Comparison of ENCODE assay signal across 23 cellular contexts in the genomic region with DNA sequence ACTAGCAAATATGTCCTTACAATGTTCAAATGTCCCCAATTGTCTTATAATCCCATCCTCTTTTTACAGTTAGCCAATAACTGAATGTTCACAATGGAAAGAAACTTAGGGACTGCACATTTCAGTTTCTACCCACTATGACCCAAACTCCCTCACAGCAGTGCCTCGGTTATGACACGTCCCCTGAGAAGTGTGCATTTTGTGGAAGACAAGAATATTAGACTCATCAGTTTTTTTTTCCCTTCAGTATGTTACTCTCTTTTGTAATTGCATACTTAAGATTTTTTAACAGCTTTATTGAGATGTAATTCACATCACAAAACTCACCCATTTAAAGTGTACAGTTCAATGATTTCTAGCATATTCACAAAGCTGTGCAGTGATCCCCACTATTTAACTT.
DNase-seq lines count a peak whose midpoint lies in the region; ATAC-seq, FAIRE-seq and TF ChIP-seq lines count a peak whose summit lies in the region.
"Had no signal": no experiment of that assay in that cellular context is flagged by ENCODE, and none has a peak within 500 bp of the region (broad histone marks: within the 10 kb centered on the region; RNA-seq: fewer than 3 reads in every experiment).

No MANE protein-coding gene starts in this region.

- ATAC-seq in RWPE2 (ENCODE audit: low read depth) (no peak), HG03175 (IDR thresholded peaks at IDR 0.05; ENCODE audit: unreplicated experiment) (no peak)
- ATAC-seq: GM12878; natural killer cell treated with Interleukin-12 subunit alpha and Interleukin-12 subunit beta and Interleukin-15 and Interleukin-18, amount 100 ng/mL, for 72 hours had no signal

- in situ Hi-C loops in G401 (cut with HindIII; ENCODE audit: low sequenced_read_pairs), result no loop called here

- H3K27ac ChIP-seq in RWPE2 (ENCODE audit: poor library complexity, severe bottlenecking) (peak overlapping the region; percentile 36), endothelial cell of umbilical vein (ENCODE audit: insufficient read depth, low read depth, low read length) (no peak overlapping the region)
- H3K27ac ChIP-seq: right atrium auricular region had no signal

- H3K27me3 ChIP-seq in RWPE2 (ENCODE audit: insufficient read depth, poor library complexity, severe bottlenecking), result no peaks in the 10 kb centered on the region
- H3K27me3 ChIP-seq in endothelial cell of umbilical vein (ENCODE audit: control insufficient read depth in 2 of 2, insufficient read depth in 2 of 2, low read length in 2 of 2), result no peaks in the 10 kb centered on the region
- H3K27me3 ChIP-seq: cardiac muscle cell, right atrium auricular region had no signal

- POLR2A ChIA-PET in endothelial cell of umbilical vein (lab: Charles Lee), result no interaction called here

- peaks cover 72% of the 10 kb centered on the region for H3K4me1 Mint-ChIP-seq in osteocyte (ENCODE audit: unreplicated experiment)

- no peaks in the 10 kb centered on the region for H3K9me3 ChIP-seq in RWPE2 (ENCODE audit: severe bottlenecking)
- no peaks in the 10 kb centered on the region for H3K9me3 ChIP-seq in endothelial cell of umbilical vein (replicated peaks; ENCODE audit: control insufficient read depth, insufficient read depth, low read length)
- H3K9me3 ChIP-seq: right atrium auricular region had no signal

- peaks cover 16% of the 10 kb centered on the region for H3K36me3 Mint-ChIP-seq in osteocyte (ENCODE audit: unreplicated experiment)
- H3K36me3 Mint-ChIP-seq: activated naive CD8-positive, alpha-beta T cell; natural killer cell treated with Interleukin-12 subunit alpha and Interleukin-12 subunit beta and Interleukin-15 and Interleukin-18, amount 100 ng/mL, for 72 hours had no signal

- DNase-seq in EH (ENCODE audit: low read depth), result peak; percentile 64
- no peak for DNase-seq in RWPE2 (ENCODE audit: low spot score)
- no peak for DNase-seq in endothelial cell of umbilical vein (ENCODE audit: low read depth, low spot score)
- DNase-seq in osteocyte (ENCODE audit: extremely low spot score, unreplicated experiment), result no peak
- no peak for DNase-seq in NCI-H2107 treated with DMSO at 0.1 percent for 48 hours (lab: John Stamatoyannopoulos, UW; ENCODE audit: unreplicated experiment)
- DNase-seq in activated CD4-positive, alpha-beta T cell treated with anti-CD3 and anti-CD28 coated beads, Interleukin-2, amount 50 U/mL, for 48 hours, result no peak
- DNase-seq in G401 (ENCODE audit: low spot score), result no peak
- DNase-seq: activated CD4-positive, alpha-beta T cell treated with anti-CD3 and anti-CD28 coated beads, Interleukin-2, amount 50 U/mL, for 4 hours; activated T-cell treated with anti-CD3 and anti-CD28 coated beads, Interleukin-2, amount 50 U/mL, for 24 hours; effector memory CD4-positive, alpha-beta T cell; foreskin melanocyte; NCI-H2029; NCI-H524 treated with DMSO at 0.1 percent for 48 hours; stimulated activated CD4-positive, alpha-beta T cell treated with anti-CD3 and anti-CD28 coated beads, Interleukin-1b, Interleukin-23, amount 100 ng/mL, for 48 hours had no signal

- no peaks in the 10 kb centered on the region for H4K20me1 ChIP-seq in endothelial cell of umbilical vein (replicated peaks; ENCODE audit: control insufficient read depth, extremely low read depth, insufficient read depth, low read length)

- TF ChIP-seq CTCF in RWPE2 (IDR thresholded peaks at IDR 0.05; ENCODE audit: poor library complexity, severe bottlenecking), result no peak
- no peak for TF ChIP-seq CTCF in endothelial cell of umbilical vein (IDR thresholded peaks at IDR 0.05; ENCODE audit: extremely low read depth in 1 of 2, insufficient read depth in 1 of 2, low read depth in 1 of 2, low read length in 2 of 2)
- TF ChIP-seq CTCF in osteocyte (IDR thresholded peaks at IDR 0.05), result no peak

- H3K9me3 Mint-ChIP-seq in osteocyte (ENCODE audit: unreplicated experiment), result no peaks in the 10 kb centered on the region
- H3K9me3 Mint-ChIP-seq: activated T-cell treated with anti-CD3 and anti-CD28 coated beads, Interleukin-2, amount 50 U/mL, for 24 hours had no signal

- H3K27me3 Mint-ChIP-seq in osteocyte (ENCODE audit: unreplicated experiment), result no peaks in the 10 kb centered on the region

- H3K36me3 ChIP-seq in RWPE2 (ENCODE audit: low read depth) (peaks cover 33% of the 10 kb centered on the region), endothelial cell of umbilical vein (ENCODE audit: control insufficient read depth in 2 of 2, extremely low read depth in 1 of 2, insufficient read depth in 2 of 2, low read length in 2 of 2) (peaks cover 0 to 3% of the 10 kb centered on the region in 2 experiments)
- H3K36me3 ChIP-seq: cardiac muscle cell, right atrium auricular region had no signal

- peaks cover 70% of the 10 kb centered on the region for H3K4me1 ChIP-seq in RWPE2 (ENCODE audit: insufficient read depth, poor library complexity, severe bottlenecking)
- peaks cover 69% of the 10 kb centered on the region for H3K4me1 ChIP-seq in endothelial cell of umbilical vein (ENCODE audit: control insufficient read depth, extremely low read depth, insufficient read depth, low read length)

- no peak overlapping the region for H3K4me2 ChIP-seq in endothelial cell of umbilical vein (ENCODE audit: insufficient read depth, low read length)

- no peak overlapping the region for H3K4me3 ChIP-seq in RWPE2 (ENCODE audit: severe bottlenecking)
- no peak overlapping the region for H3K4me3 ChIP-seq in endothelial cell of umbilical vein (replicated peaks in 1 of 3; ENCODE audit: insufficient read depth in 1 of 3, low read depth in 1 of 3, low read length in 3 of 3)
- H3K4me3 ChIP-seq: cardiac muscle cell, GM12878 had no signal

- CTCF ChIA-PET in endothelial cell of umbilical vein (lab: Charles Lee), result interaction anchor here (0.9 to 13.5 kb wide), 5 partner anchors 9 to 101 kb away, joined by 3 to 347 read pairs (median 15); no protein-coding TSS in a partner anchor

- peak overlapping the region; percentile 18 for H3K9ac ChIP-seq in endothelial cell of umbilical vein (replicated peaks; ENCODE audit: extremely low read depth, insufficient read depth, low read length)

- peaks cover 93% of the 10 kb centered on the region for H3K79me2 ChIP-seq in endothelial cell of umbilical vein (ENCODE audit: control insufficient read depth, insufficient read depth, low read length)

- no peaks in the 10 kb centered on the region for H3K9me1 ChIP-seq in endothelial cell of umbilical vein (replicated peaks; ENCODE audit: control insufficient read depth, extremely low read depth, insufficient read depth, low read length)

- peak overlapping the region; percentile 61 for H3K27ac Mint-ChIP-seq in osteocyte (ENCODE audit: unreplicated experiment)
- H3K27ac Mint-ChIP-seq: activated naive CD8-positive, alpha-beta T cell; activated T-cell treated with anti-CD3 and anti-CD28 coated beads, Interleukin-2, amount 50 U/mL, for 24 hours; natural killer cell treated with Interleukin-12 subunit alpha and Interleukin-12 subunit beta and Interleukin-15 and Interleukin-18, amount 100 ng/mL, for 72 hours had no signal

- no peak for TF ChIP-seq POLR2A in endothelial cell of umbilical vein (IDR thresholded peaks at IDR 0.05; ENCODE audit: low read depth, low read length)

- no peak overlapping the region for H2AFZ ChIP-seq in endothelial cell of umbilical vein (ENCODE audit: low read depth, low read length)

- FAIRE-seq in endothelial cell of umbilical vein (lab: Jason Lieb, UNC), result no peak
- FAIRE-seq: GM12878, H54, HTR-8/SVneo, TTC549 had no signal

- dilution Hi-C loops in endothelial cell of umbilical vein (cut with MboI; ENCODE audit: extremely low pct_ligation_motif_present, low sequenced_read_pairs), result no loop called here

- intact Hi-C loops in endothelial cell of umbilical vein (cut with micrococcal nuclease), result no loop called here

- no TSS peak for BruUV-seq in endothelial cell of umbilical vein (replicated peaks; lab: Mats Ljungman, UMichigan)

- H3K4me3 Mint-ChIP-seq in osteocyte (ENCODE audit: unreplicated experiment), result peak overlapping the region; percentile 30
- H3K4me3 Mint-ChIP-seq: activated naive CD8-positive, alpha-beta T cell; activated T-cell treated with anti-CD3 and anti-CD28 coated beads, Interleukin-2, amount 50 U/mL, for 24 hours; natural killer cell treated with Interleukin-12 subunit alpha and Interleukin-12 subunit beta and Interleukin-15 and Interleukin-18, amount 100 ng/mL, for 72 hours had no signal

TF ChIP-seq in endothelial cell of umbilical vein, 7 proteins besides CTCF, POLR2A, EP300 and RAD21:
- no peak for TF ChIP-seq FOS (IDR thresholded peaks at IDR 0.05; ENCODE audit: borderline replicate concordance, insufficient read depth, low read length)
